25 cellular contexts compared by ENCODE assay signal in the genomic region with DNA sequence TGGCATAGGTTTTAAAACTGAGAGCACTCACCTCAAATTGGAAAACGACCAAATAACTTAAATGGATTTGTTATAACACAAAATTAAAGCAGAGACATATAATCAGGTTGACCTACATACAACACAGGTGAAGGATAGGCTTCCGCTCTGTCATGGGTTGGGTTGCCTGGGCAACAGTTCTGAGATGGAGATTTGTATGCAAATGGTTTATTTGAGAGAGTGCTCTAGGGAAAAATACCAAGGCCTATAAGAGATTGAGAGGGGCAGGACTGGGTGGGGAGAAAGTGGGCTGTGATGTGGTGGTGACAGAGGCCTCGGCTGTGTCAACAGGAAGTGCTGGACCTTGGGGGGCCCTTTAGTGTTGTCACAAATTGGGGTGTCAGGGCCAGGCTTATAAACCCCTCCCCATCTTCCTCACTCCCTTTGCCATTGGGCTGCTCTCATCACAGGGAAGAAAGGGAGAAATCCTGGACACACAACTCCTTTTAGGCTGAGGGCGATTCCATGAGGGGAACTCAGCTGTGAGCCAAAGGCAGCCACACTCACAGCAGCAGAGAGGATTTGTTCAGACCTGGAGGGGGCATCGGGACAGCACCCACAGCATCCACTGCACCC.
"Had no signal": no experiment of that assay in that cellular context is flagged by ENCODE, and none has a peak within 500 bp of the region (broad histone marks: within the 10 kb centered on the region; RNA-seq: fewer than 3 reads in every experiment).

No MANE protein-coding gene starts in this region.

- H3K27me3 ChIP-seq: right atrium auricular region, spleen, tibial nerve had no signal

- H3K9me3 Mint-ChIP-seq: activated CD4-positive, alpha-beta T cell treated with anti-CD3 and anti-CD28 coated beads, Interleukin-2, amount 10 ng/mL, durations not matched to agents 7 days and 5 days; activated CD8-positive, alpha-beta T cell treated with anti-CD3 and anti-CD28 coated beads for 36 hours had no signal

- H3K4me1 ChIP-seq: esophagus squamous epithelium, right atrium auricular region, spleen, tibial nerve had no signal

- H3K4me1 Mint-ChIP-seq: activated CD4-positive, alpha-beta T cell treated with anti-CD3 and anti-CD28 coated beads, Interleukin-2, amount 10 ng/mL, durations not matched to agents 7 days and 5 days; naive thymus-derived CD8-positive, alpha-beta T cell; T-helper 17 cell had no signal

- DNase-seq: activated CD4-positive, alpha-beta T cell treated with anti-CD3 and anti-CD28 coated beads for 1 hour; activated CD4-positive, alpha-beta T cell treated with anti-CD3 and anti-CD28 coated beads, Interleukin-2, amount 10 ng/mL, durations not matched to agents 7 days and 5 days; activated CD8-positive, alpha-beta T cell treated with anti-CD3 and anti-CD28 coated beads for 36 hours; activated naive CD4-positive, alpha-beta T cell treated with Interleukin-2 at 50 U/mL for 16 hours; activated T-cell treated with anti-CD3 and anti-CD28 coated beads, Interleukin-2, amount 50 U/mL, for 72 hours; anterior cingulate cortex; dermis blood vessel endothelial cell; effector CD4-positive, alpha-beta T cell; esophagus squamous epithelium; foreskin melanocyte; islet precursor cell; left cardiac atrium; mammary epithelial cell; naive thymus-derived CD8-positive, alpha-beta T cell; spleen; stimulated activated naive CD4-positive, alpha-beta T cell treated with Interleukin-2 at 50 U/mL for 16 hours; T-helper 17 cell; T1000 had no signal

- H3K27ac Mint-ChIP-seq: activated CD4-positive, alpha-beta T cell treated with anti-CD3 and anti-CD28 coated beads, Interleukin-2, amount 10 ng/mL, durations not matched to agents 7 days and 5 days; activated CD8-positive, alpha-beta T cell treated with anti-CD3 and anti-CD28 coated beads for 36 hours; activated naive CD8-positive, alpha-beta T cell; activated T-cell treated with anti-CD3 and anti-CD28 coated beads, Interleukin-2, amount 50 U/mL, for 72 hours; naive thymus-derived CD8-positive, alpha-beta T cell; T-helper 17 cell had no signal

- H3K4me3 ChIP-seq: esophagus squamous epithelium, right atrium auricular region, spleen, tibial nerve had no signal

- H3K4me3 Mint-ChIP-seq: activated CD4-positive, alpha-beta T cell treated with anti-CD3 and anti-CD28 coated beads, Interleukin-2, amount 10 ng/mL, durations not matched to agents 7 days and 5 days; activated CD8-positive, alpha-beta T cell treated with anti-CD3 and anti-CD28 coated beads for 36 hours; activated naive CD8-positive, alpha-beta T cell; activated T-cell treated with anti-CD3 and anti-CD28 coated beads, Interleukin-2, amount 50 U/mL, for 72 hours; naive thymus-derived CD8-positive, alpha-beta T cell; T-helper 17 cell had no signal

- H3K27ac ChIP-seq: epithelial cell of prostate, esophagus squamous epithelium, right atrium auricular region, tibial nerve had no signal

- ATAC-seq: activated CD8-positive, alpha-beta T cell treated with anti-CD3 and anti-CD28 coated beads for 36 hours; activated T-cell treated with anti-CD3 and anti-CD28 coated beads, Interleukin-2, amount 50 U/mL, for 72 hours; left cardiac atrium; naive thymus-derived CD8-positive, alpha-beta T cell; T-helper 17 cell had no signal

- H3K36me3 ChIP-seq: esophagus squamous epithelium, right atrium auricular region, spleen, tibial nerve had no signal

- FAIRE-seq: bronchial epithelial cell, colon, endometrium had no signal

- H3K36me3 Mint-ChIP-seq: activated naive CD8-positive, alpha-beta T cell; naive thymus-derived CD8-positive, alpha-beta T cell had no signal

- H3K9me3 ChIP-seq: esophagus squamous epithelium, right atrium auricular region, spleen, tibial nerve had no signal
